ENCODE assay signal across 9 cellular contexts in genomic region chr17:78716292-78716691, GRCh38.
DNase-seq lines count a peak whose midpoint lies in the region; ATAC-seq and TF ChIP-seq lines count a peak whose summit lies in the region.
"Had no signal": no experiment of that assay in that cellular context is flagged by ENCODE, and none has a peak within 500 bp of the region (broad histone marks: within the 10 kb centered on the region; RNA-seq: fewer than 3 reads in every experiment).

No MANE protein-coding gene starts in this region.

- no peak overlapping the region; the same call in 1 of the 2 replicates for H3K4me3 ChIP-seq in iPS-20b (ENCODE audit: low read length)
- peak overlapping the region in 1 of 5 donors; percentile 71 for H3K4me3 ChIP-seq in subcutaneous abdominal adipose tissue (ENCODE audit: low read depth in 1 of 5, low read length in 5 of 5)

- no peaks in the 10 kb centered on the region for H3K36me3 Mint-ChIP-seq in activated T-cell treated with anti-CD3 and anti-CD28 coated beads, Interleukin-2, amount 50 U/mL, for 72 hours (ENCODE audit: insufficient read depth in 2 of 2)
- no peaks in the 10 kb centered on the region for H3K36me3 Mint-ChIP-seq in activated T-cell treated with anti-CD3 and anti-CD28 coated beads, Interleukin-2, amount 50 U/mL, for 4 hours (ENCODE audit: insufficient read depth)
- H3K36me3 Mint-ChIP-seq in activated CD4-positive, alpha-beta memory T cell treated with anti-CD3 and anti-CD28 coated beads, Interleukin-2, amount 10 ng/mL, durations not matched to agents 7 days and 5 days (ENCODE audit: low read depth), result peaks cover 29% of the 10 kb centered on the region
- H3K36me3 Mint-ChIP-seq in endothelial cell (ENCODE audit: low read depth, unreplicated experiment), result no peaks in the 10 kb centered on the region

- H3K9me3 ChIP-seq in iPS-20b (ENCODE audit: insufficient read depth, low read depth, low read length), result no peaks in the 10 kb centered on the region
- H3K9me3 ChIP-seq in subcutaneous abdominal adipose tissue (ENCODE audit: control insufficient read depth in 5 of 5, low read length in 5 of 5), result no peaks in the 10 kb centered on the region

- H3K4me1 ChIP-seq in iPS-20b (ENCODE audit: insufficient read depth, low read length) (peaks cover 4% of the 10 kb centered on the region; the same call in 1 of the 2 replicates), subcutaneous abdominal adipose tissue (ENCODE audit: control insufficient read depth in 5 of 5, insufficient read depth in 5 of 5, low read length in 5 of 5) (peaks cover 9 to 56% (median 45%) of the 10 kb centered on the region in 5 donors)

- H3K9me3 Mint-ChIP-seq in activated T-cell treated with anti-CD3 and anti-CD28 coated beads, Interleukin-2, amount 50 U/mL, for 72 hours, result no peaks in the 10 kb centered on the region
- H3K9me3 Mint-ChIP-seq in activated T-cell treated with anti-CD3 and anti-CD28 coated beads, Interleukin-2, amount 50 U/mL, for 4 hours, result no peaks in the 10 kb centered on the region
- H3K9me3 Mint-ChIP-seq in activated CD4-positive, alpha-beta memory T cell treated with anti-CD3 and anti-CD28 coated beads, Interleukin-2, amount 10 ng/mL, durations not matched to agents 7 days and 5 days, result no peaks in the 10 kb centered on the region
- H3K9me3 Mint-ChIP-seq in endothelial cell (ENCODE audit: unreplicated experiment), result no peaks in the 10 kb centered on the region

- H3K36me3 ChIP-seq in iPS-20b (ENCODE audit: insufficient read depth, low read depth, low read length), result no peaks in the 10 kb centered on the region
- H3K36me3 ChIP-seq in subcutaneous abdominal adipose tissue (ENCODE audit: control insufficient read depth in 5 of 5, insufficient read depth in 5 of 5, low read length in 5 of 5), result no peaks in the 10 kb centered on the region

- H3K4me3 Mint-ChIP-seq in activated T-cell treated with anti-CD3 and anti-CD28 coated beads, Interleukin-2, amount 50 U/mL, for 72 hours, result peak overlapping the region; percentile 70 to 75
- H3K4me3 Mint-ChIP-seq in activated T-cell treated with anti-CD3 and anti-CD28 coated beads, Interleukin-2, amount 50 U/mL, for 4 hours, result no peak overlapping the region
- no peak overlapping the region for H3K4me3 Mint-ChIP-seq in activated CD4-positive, alpha-beta memory T cell treated with anti-CD3 and anti-CD28 coated beads, Interleukin-2, amount 10 ng/mL, durations not matched to agents 7 days and 5 days
- H3K4me3 Mint-ChIP-seq in endothelial cell (ENCODE audit: unreplicated experiment), result no peak overlapping the region

- peak overlapping the region; percentile 54; the same call in 1 of the 2 replicates for H3K9ac ChIP-seq in iPS-20b (ENCODE audit: low read depth, low read length)
- H3K9ac ChIP-seq in subcutaneous abdominal adipose tissue (ENCODE audit: low read length in 5 of 5), result peak overlapping the region in 2 of 5 donors; percentile 30 to 69

- intact Hi-C loops in head of caudate nucleus (cut with DNase I), result loop anchor here (5.0 kb wide), 1 partner anchor 66 kb away; the partner anchor contains the start of gene CYTH1
- intact Hi-C loops in sciatic nerve (cut with DNase I), result no loop called here

- H3K27me3 Mint-ChIP-seq in activated T-cell treated with anti-CD3 and anti-CD28 coated beads, Interleukin-2, amount 50 U/mL, for 72 hours (ENCODE audit: low read depth), result no peaks in the 10 kb centered on the region
- H3K27me3 Mint-ChIP-seq in activated T-cell treated with anti-CD3 and anti-CD28 coated beads, Interleukin-2, amount 50 U/mL, for 4 hours (ENCODE audit: low read depth), result no peaks in the 10 kb centered on the region
- no peaks in the 10 kb centered on the region for H3K27me3 Mint-ChIP-seq in activated CD4-positive, alpha-beta memory T cell treated with anti-CD3 and anti-CD28 coated beads, Interleukin-2, amount 10 ng/mL, durations not matched to agents 7 days and 5 days
- peaks cover 4% of the 10 kb centered on the region for H3K27me3 Mint-ChIP-seq in endothelial cell (ENCODE audit: unreplicated experiment)

- H3K27ac Mint-ChIP-seq in activated T-cell treated with anti-CD3 and anti-CD28 coated beads, Interleukin-2, amount 50 U/mL, for 72 hours, result peak overlapping the region; percentile 59
- peak overlapping the region; percentile 16 for H3K27ac Mint-ChIP-seq in activated CD4-positive, alpha-beta memory T cell treated with anti-CD3 and anti-CD28 coated beads, Interleukin-2, amount 10 ng/mL, durations not matched to agents 7 days and 5 days
- H3K27ac Mint-ChIP-seq in endothelial cell (ENCODE audit: unreplicated experiment), result no peak overlapping the region

- POLR2A ChIA-PET in activated CD4-positive, alpha-beta memory T cell treated with anti-CD3 and anti-CD28 coated beads, Interleukin-2, amount 10 ng/mL, durations not matched to agents 7 days and 5 days (lab: Charles Lee), result interaction anchor here (1.0 to 4.1 kb wide), 10 partner anchors 9 to 69 kb away, joined by 3 to 28 read pairs (median 5); no protein-coding TSS in a partner anchor

- no peak for DNase-seq in activated T-cell treated with anti-CD3 and anti-CD28 coated beads, Interleukin-2, amount 50 U/mL, for 72 hours
- DNase-seq in activated T-cell treated with anti-CD3 and anti-CD28 coated beads, Interleukin-2, amount 50 U/mL, for 4 hours, result no peak
- DNase-seq in activated CD4-positive, alpha-beta memory T cell treated with anti-CD3 and anti-CD28 coated beads, Interleukin-2, amount 10 ng/mL, durations not matched to agents 7 days and 5 days, result no peak
- DNase-seq in endothelial cell (ENCODE audit: low spot score) (no peak), head of caudate nucleus (no peak), sciatic nerve (ENCODE audit: low spot score) (no peak)

- no peak for TF ChIP-seq CTCF in endothelial cell (IDR thresholded peaks at IDR 0.05; ENCODE audit: unreplicated experiment)

- no peak for ATAC-seq in activated T-cell treated with anti-CD3 and anti-CD28 coated beads, Interleukin-2, amount 50 U/mL, for 72 hours (replicated peaks in 1 of 2)
- no peak for ATAC-seq in activated T-cell treated with anti-CD3 and anti-CD28 coated beads, Interleukin-2, amount 50 U/mL, for 4 hours
- ATAC-seq in sciatic nerve, result no peak

- H3K27ac ChIP-seq in iPS-20b (ENCODE audit: low read length), result no peak overlapping the region
- H3K27ac ChIP-seq in subcutaneous abdominal adipose tissue (ENCODE audit: low read depth, low read length), result peak overlapping the region; percentile 46
- H3K27ac ChIP-seq: epithelial cell of prostate had no signal

- H3K27me3 ChIP-seq in iPS-20b (ENCODE audit: insufficient read depth, low read length) (peaks cover 9% of the 10 kb centered on the region; the same call in 1 of the 2 replicates), subcutaneous abdominal adipose tissue (ENCODE audit: control insufficient read depth in 5 of 5, insufficient read depth in 4 of 5, low read length in 5 of 5) (no peaks in the 10 kb centered on the region)

- CTCF ChIA-PET in activated CD4-positive, alpha-beta memory T cell treated with anti-CD3 and anti-CD28 coated beads, Interleukin-2, amount 10 ng/mL, durations not matched to agents 7 days and 5 days (lab: Charles Lee), result interaction anchor here (1.1 to 3.7 kb wide), 5 partner anchors 8 to 30 kb away, joined by 3 to 17 read pairs (median 4); no protein-coding TSS in a partner anchor

- peaks cover 95% of the 10 kb centered on the region for H3K4me1 Mint-ChIP-seq in activated T-cell treated with anti-CD3 and anti-CD28 coated beads, Interleukin-2, amount 50 U/mL, for 72 hours (ENCODE audit: low read depth)
- peaks cover 86% of the 10 kb centered on the region for H3K4me1 Mint-ChIP-seq in activated T-cell treated with anti-CD3 and anti-CD28 coated beads, Interleukin-2, amount 50 U/mL, for 4 hours (ENCODE audit: low read depth)
- H3K4me1 Mint-ChIP-seq in activated CD4-positive, alpha-beta memory T cell treated with anti-CD3 and anti-CD28 coated beads, Interleukin-2, amount 10 ng/mL, durations not matched to agents 7 days and 5 days, result peaks cover 89% of the 10 kb centered on the region
- peaks cover 48% of the 10 kb centered on the region for H3K4me1 Mint-ChIP-seq in endothelial cell (ENCODE audit: unreplicated experiment)

Comparison
In these comparisons a context has a peak if more than half of its experiments do, and no peak if none do; other contexts are left out.
1. H3K4me3 Mint-ChIP-seq: peak in activated T-cell treated with anti-CD3 and anti-CD28 coated beads, Interleukin-2, amount 50 U/mL, for 72 hours (2 of 2); none in activated T-cell treated with anti-CD3 and anti-CD28 coated beads, Interleukin-2, amount 50 U/mL, for 4 hours (single experiment), activated CD4-positive, alpha-beta memory T cell treated with anti-CD3 and anti-CD28 coated beads, Interleukin-2, amount 10 ng/mL, durations not matched to agents 7 days and 5 days (single experiment) and endothelial cell (single experiment).